ENCODE assay signal across 1 cellular context in the genomic region with DNA sequence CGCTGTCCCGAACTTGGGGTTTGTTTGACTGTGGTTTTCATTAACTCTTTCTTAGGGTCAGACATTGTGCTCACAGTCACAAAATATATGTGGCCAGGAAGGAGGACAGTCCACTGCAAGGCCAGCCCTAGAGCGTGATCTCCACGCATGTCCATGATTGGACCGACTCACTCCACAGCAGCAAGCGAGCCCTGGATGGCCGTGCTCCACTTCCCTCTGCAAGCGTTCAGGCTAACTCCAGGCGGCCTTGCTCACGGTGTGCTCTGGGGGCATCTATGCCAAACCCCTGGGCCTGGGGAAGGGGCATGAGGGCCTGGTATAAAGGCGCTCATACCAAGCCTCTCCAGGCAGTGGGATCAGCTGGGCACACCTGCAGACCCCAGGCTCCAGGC.
TF ChIP-seq lines count a peak whose summit lies in the region.

No MANE protein-coding gene starts in this region.

TF ChIP-seq in GM23338, 12 proteins besides CTCF, POLR2A, EP300 and RAD21 (continued from another document):
- TF ChIP-seq ZNF331 (CRISPR knock-in tag; IDR thresholded peaks at IDR 0.05; ENCODE audit: low read depth) (no peak), EZH2phosphoT487 (IDR thresholded peaks at IDR 0.05; ENCODE audit: unreplicated experiment) (no peak)
